10 cellular contexts compared by ENCODE assay signal in the genomic region with DNA sequence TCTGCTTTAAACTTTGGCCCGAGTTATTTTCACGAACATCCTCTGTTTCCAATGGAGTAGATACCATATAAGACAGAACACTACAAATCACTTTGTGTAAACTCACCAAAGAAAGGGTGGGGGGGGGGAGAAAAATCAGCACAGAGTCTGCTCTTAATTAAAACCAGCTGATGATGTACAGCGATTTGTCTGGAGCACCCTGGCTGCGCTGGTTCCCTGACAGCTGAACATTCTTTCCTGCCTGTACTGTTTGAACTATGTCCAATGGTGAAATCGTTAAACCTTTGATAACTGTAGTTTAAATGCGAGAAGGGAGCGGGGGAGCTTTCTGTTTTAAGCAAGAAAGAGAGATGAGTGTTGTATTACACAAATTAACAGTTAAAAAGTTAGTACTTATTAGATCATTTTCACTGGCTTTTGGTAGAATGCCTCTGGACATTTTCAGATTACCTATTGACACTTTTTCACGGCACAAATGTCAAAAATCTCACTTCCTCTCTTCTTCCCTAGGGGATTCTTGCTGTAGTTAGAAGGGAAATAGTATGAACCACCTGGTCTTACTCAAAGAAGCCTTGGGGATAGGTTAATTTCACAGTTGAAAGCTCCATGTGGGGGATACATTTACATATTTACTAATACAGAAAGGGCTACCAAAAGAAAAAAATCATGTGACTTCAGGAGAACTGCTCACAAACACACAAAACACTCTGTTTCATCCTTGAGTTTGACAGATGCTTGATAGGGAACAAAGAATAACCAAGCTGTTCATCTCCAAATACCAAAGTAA.
DNase-seq lines count a peak whose midpoint lies in the region; ATAC-seq and TF ChIP-seq lines count a peak whose summit lies in the region.
"Had no signal": no experiment of that assay in that cellular context is flagged by ENCODE, and none has a peak within 500 bp of the region (broad histone marks: within the 10 kb centered on the region; RNA-seq: fewer than 3 reads in every experiment).

No MANE protein-coding gene starts in this region.

- H3K4me1 ChIP-seq in left lung = no peaks in the 10 kb centered on the region

- ATAC-seq in GM21515 (IDR thresholded peaks at IDR 0.05; ENCODE audit: unreplicated experiment) (peak; percentile 91), HG03575 (IDR thresholded peaks at IDR 0.05; ENCODE audit: extremely low read depth, insufficient number of reproducible peaks, low FRiP score, unreplicated experiment) (peak; percentile 79), left lung (peak; percentile 49)

- no peak overlapping the region for H3K4me3 ChIP-seq in left lung

- intact Hi-C loops in left lung (cut with DNase I) = no loop called here

- H3K27ac ChIP-seq in left lung = peak overlapping the region in 1 of 2 donors; percentile 46
- H3K27ac ChIP-seq: HL-60 had no signal

- TF ChIP-seq CTCF in GM10248 (IDR thresholded peaks at IDR 0.05; ENCODE audit: control extremely low read depth, extremely low read depth, low read depth, missing control alignments) = no peak
- no peak for TF ChIP-seq CTCF in left lung (IDR thresholded peaks at IDR 0.05)

- H3K9me3 ChIP-seq in left lung = no peaks in the 10 kb centered on the region

- POLR2A ChIA-PET in GM10248 (lab: Yijun Ruan, JAX) = no interaction called here

- CTCF ChIA-PET in GM10248 (lab: Yijun Ruan, JAX) = interaction anchor here (1.2 to 4.0 kb wide), 5 partner anchors 9 to 139 kb away, joined by 4 to 18 read pairs (median 5); no protein-coding TSS in a partner anchor

- peak; percentile 65 for DNase-seq in GM10248 (ENCODE audit: extremely low spot score)
- no peak for DNase-seq in left lung
- DNase-seq in T-helper 9 cell = no peak
- no peak for DNase-seq in NCI-H2171 treated with DMSO at 0.1 percent for 48 hours (lab: John Stamatoyannopoulos, UW)
- DNase-seq in GF-D8 (lab: John Stamatoyannopoulos, UW) = no peak
- no peak for DNase-seq in activated CD4-positive, alpha-beta T cell treated with anti-CD3 and anti-CD28 coated beads for 1 hour
- DNase-seq: activated CD4-positive, alpha-beta T cell treated with anti-CD3 and anti-CD28 coated beads for 4 hours had no signal

- no peaks in the 10 kb centered on the region for H3K27me3 ChIP-seq in left lung

- no peaks in the 10 kb centered on the region for H3K36me3 ChIP-seq in left lung
